In genomic region chr19:42246143-42246868, GRCh38 we compare ENCODE assay signal across 8 cellular contexts. TPM values are rescaled to one million over a fixed set of nuclear protein-coding genes. Genes with fewer than 3 reads are reported as not detected.
DNase-seq lines count a peak whose midpoint lies in the region; ATAC-seq and TF ChIP-seq lines count a peak whose summit lies in the region.

No MANE protein-coding gene starts in this region.

- DNase-seq in activated T-cell treated with anti-CD3 and anti-CD28 coated beads, Interleukin-2, amount 50 U/mL, for 24 hours = no peak
- DNase-seq in activated T-cell treated with anti-CD3 and anti-CD28 coated beads, Interleukin-2, amount 50 U/mL, for 1 hour = no peak
- DNase-seq in RKO (ENCODE audit: low spot score) = peak; percentile 69
- DNase-seq in effector memory CD8-positive, alpha-beta T cell = no peak
- DNase-seq in midbrain (lab: John Stamatoyannopoulos, UW) = peak; percentile 85
- DNase-seq in uterus = peak; percentile 82 to 85
- no peak for DNase-seq in activated naive CD4-positive, alpha-beta T cell treated with anti-CD3 and anti-CD28 coated beads, Interleukin-2, amount 10 ng/mL, durations not matched to agents 7 days and 5 days

- no peak for TF ChIP-seq POLR2A in uterus (IDR thresholded peaks at IDR 0.05)

- H3K27ac Mint-ChIP-seq in activated T-cell treated with anti-CD3 and anti-CD28 coated beads, Interleukin-2, amount 50 U/mL, for 24 hours = peak overlapping the region; percentile 97
- H3K27ac Mint-ChIP-seq in effector memory CD8-positive, alpha-beta T cell = peak overlapping the region; percentile 60 to 73
- no peak overlapping the region for H3K27ac Mint-ChIP-seq in activated naive CD4-positive, alpha-beta T cell treated with anti-CD3 and anti-CD28 coated beads, Interleukin-2, amount 10 ng/mL, durations not matched to agents 7 days and 5 days

- ATAC-seq in effector memory CD8-positive, alpha-beta T cell (replicated peaks) = no peak
- ATAC-seq in HG02623 (IDR thresholded peaks at IDR 0.05; ENCODE audit: unreplicated experiment) = no peak

- H3K4me1 ChIP-seq in uterus = peaks cover 4 to 20% of the 10 kb centered on the region in 2 donors

- peaks cover 52% of the 10 kb centered on the region for H3K36me3 Mint-ChIP-seq in activated T-cell treated with anti-CD3 and anti-CD28 coated beads, Interleukin-2, amount 50 U/mL, for 24 hours (ENCODE audit: low read depth)
- peaks cover 62% of the 10 kb centered on the region for H3K36me3 Mint-ChIP-seq in effector memory CD8-positive, alpha-beta T cell (ENCODE audit: insufficient read depth)
- H3K36me3 Mint-ChIP-seq in activated naive CD4-positive, alpha-beta T cell treated with anti-CD3 and anti-CD28 coated beads, Interleukin-2, amount 10 ng/mL, durations not matched to agents 7 days and 5 days = peaks cover 10% of the 10 kb centered on the region

- intact Hi-C loops in uterus (cut with DNase I; ENCODE audit: low total_unique reads) = loop anchor here (5.0 kb wide), 1 partner anchor 46 kb away; no protein-coding TSS in a partner anchor

- TF ChIP-seq CTCF in uterus (IDR thresholded peaks at IDR 0.05) = peak; percentile 72 to 85 (median 80)

- no peak overlapping the region for H3K4me3 Mint-ChIP-seq in activated T-cell treated with anti-CD3 and anti-CD28 coated beads, Interleukin-2, amount 50 U/mL, for 24 hours
- no peak overlapping the region for H3K4me3 Mint-ChIP-seq in effector memory CD8-positive, alpha-beta T cell
- no peak overlapping the region for H3K4me3 Mint-ChIP-seq in activated naive CD4-positive, alpha-beta T cell treated with anti-CD3 and anti-CD28 coated beads, Interleukin-2, amount 10 ng/mL, durations not matched to agents 7 days and 5 days

- no peaks in the 10 kb centered on the region for H3K27me3 ChIP-seq in uterus

- no peaks in the 10 kb centered on the region for H3K27me3 Mint-ChIP-seq in activated T-cell treated with anti-CD3 and anti-CD28 coated beads, Interleukin-2, amount 50 U/mL, for 24 hours
- H3K27me3 Mint-ChIP-seq in effector memory CD8-positive, alpha-beta T cell = no peaks in the 10 kb centered on the region
- no peaks in the 10 kb centered on the region for H3K27me3 Mint-ChIP-seq in activated naive CD4-positive, alpha-beta T cell treated with anti-CD3 and anti-CD28 coated beads, Interleukin-2, amount 10 ng/mL, durations not matched to agents 7 days and 5 days

- peak overlapping the region; percentile 74 to 95 for H3K27ac ChIP-seq in uterus

- H3K4me1 Mint-ChIP-seq in activated T-cell treated with anti-CD3 and anti-CD28 coated beads, Interleukin-2, amount 50 U/mL, for 24 hours (ENCODE audit: low read depth) = peaks cover 47% of the 10 kb centered on the region
- H3K4me1 Mint-ChIP-seq in effector memory CD8-positive, alpha-beta T cell (ENCODE audit: low read depth in 2 of 2) = peaks cover 26 to 33% of the 10 kb centered on the region in 2 donors
- H3K4me1 Mint-ChIP-seq in activated naive CD4-positive, alpha-beta T cell treated with anti-CD3 and anti-CD28 coated beads, Interleukin-2, amount 10 ng/mL, durations not matched to agents 7 days and 5 days = peaks cover 54% of the 10 kb centered on the region

- H3K4me3 ChIP-seq in uterus = no peak overlapping the region

- no peaks in the 10 kb centered on the region for H3K9me3 ChIP-seq in uterus

- H3K9me3 Mint-ChIP-seq in activated T-cell treated with anti-CD3 and anti-CD28 coated beads, Interleukin-2, amount 50 U/mL, for 24 hours = no peaks in the 10 kb centered on the region
- no peaks in the 10 kb centered on the region for H3K9me3 Mint-ChIP-seq in effector memory CD8-positive, alpha-beta T cell
- H3K9me3 Mint-ChIP-seq in activated naive CD4-positive, alpha-beta T cell treated with anti-CD3 and anti-CD28 coated beads, Interleukin-2, amount 10 ng/mL, durations not matched to agents 7 days and 5 days = no peaks in the 10 kb centered on the region

- no peaks in the 10 kb centered on the region for H3K36me3 ChIP-seq in uterus

- CTCF ChIA-PET in activated naive CD4-positive, alpha-beta T cell treated with anti-CD3 and anti-CD28 coated beads, Interleukin-2, amount 10 ng/mL, durations not matched to agents 7 days and 5 days (lab: Charles Lee) = interaction anchor here (0.8 to 6.6 kb wide), 4 partner anchors 32 to 114 kb away, joined by 3 to 57 read pairs (median 7); partner anchors contain the start of gene POU2F2

RNA-seq across cellular contexts. Expression of gene GSK3A, which starts 3.9 kb away (rescaled TPM):
- 10 to 100 TPM in 3 of 4 donors, 1 to 10 TPM in 1; 3.5 to 44.3 (median 34.4) TPM for total RNA-seq in uterus

RNA-seq across cellular contexts. Expression of gene ERF, which starts 8.6 kb away (rescaled TPM):
- 100 to 1,000 TPM in 1 of 4 donors, 10 to 100 TPM in 3; 14.1 to 141 (median 42.9) TPM for total RNA-seq in uterus

RNA-seq across cellular contexts. Expression of gene CIC, which starts 22.7 kb away (rescaled TPM):
- 100 to 1,000 TPM in 1 of 4 donors, 10 to 100 TPM in 3; 28.7 to 155 (median 47.4) TPM for total RNA-seq in uterus

RNA-seq across cellular contexts. Expression of gene ZNF526, which starts 26.2 kb away (rescaled TPM):
- 10 to 100 TPM in 2 of 4 donors, 1 to 10 TPM in 2; 1.0 to 20.6 (median 8.4) TPM for total RNA-seq in uterus

RNA-seq across cellular contexts. Expression of gene DEDD2, which starts 28.8 kb away (rescaled TPM):
- 100 to 1,000 TPM in 1 of 4 donors, 10 to 100 TPM in 2, 1 to 10 TPM in 1; 8.2 to 127 (median 23.0) TPM for total RNA-seq in uterus

Comparison
In these comparisons a context has a peak if more than half of its experiments do, and no peak if none do; other contexts are left out.
1. DNase-seq: peak in RKO (single experiment), midbrain (single experiment) and uterus (2 of 2); none in activated T-cell treated with anti-CD3 and anti-CD28 coated beads, Interleukin-2, amount 50 U/mL, for 24 hours (single experiment), activated T-cell treated with anti-CD3 and anti-CD28 coated beads, Interleukin-2, amount 50 U/mL, for 1 hour (single experiment), effector memory CD8-positive, alpha-beta T cell (0 of 3) and activated naive CD4-positive, alpha-beta T cell treated with anti-CD3 and anti-CD28 coated beads, Interleukin-2, amount 10 ng/mL, durations not matched to agents 7 days and 5 days (single experiment).